ENCODE assay signal across 1 cellular context in genomic region chr1:223820976-223821375, GRCh38.
A peak's percentile ranks its signal among the peaks of the same experiment; 100 is the strongest.
TF ChIP-seq lines count a peak whose summit lies in the region.

No MANE protein-coding gene starts in this region.

TF ChIP-seq in K562, 482 proteins besides CTCF, POLR2A, EP300 and RAD21:
- TF ChIP-seq ZNF740 (CRISPR knock-in tag; IDR thresholded peaks at IDR 0.05) (no peak), ZNF740 (tag; IDR thresholded peaks at IDR 0.05) (0 out of 4 replicates have a peak, but pooled peaks of 1 of the 2 experiments have one; percentile 22), ZNF76 (CRISPR knock-in tag; IDR thresholded peaks at IDR 0.05; ENCODE audit: borderline replicate concordance) (no peak), EWSR1 (IDR thresholded peaks at IDR 0.05; ENCODE audit: borderline replicate concordance, low read depth, partially characterized antibody) (no peak), ZNF121 (CRISPR knock-in tag; conservative IDR thresholded peaks at IDR 0.05) (no peak)
